8 cellular contexts compared by ENCODE assay signal in genomic region chr5:36728697-36729543, GRCh38.
DNase-seq lines count a peak whose midpoint lies in the region; ATAC-seq and TF ChIP-seq lines count a peak whose summit lies in the region.

No MANE protein-coding gene starts in this region.

- H3K36me3 Mint-ChIP-seq in osteocyte (ENCODE audit: unreplicated experiment), result no peaks in the 10 kb centered on the region

- H3K27me3 ChIP-seq in SU-DHL-6 (ENCODE audit: low read length), result no peaks in the 10 kb centered on the region

- H3K27me3 Mint-ChIP-seq in osteocyte (ENCODE audit: unreplicated experiment), result peaks cover 23% of the 10 kb centered on the region

- H3K79me2 ChIP-seq in SU-DHL-6 (ENCODE audit: insufficient read depth, low read length), result no peaks in the 10 kb centered on the region

- no peaks in the 10 kb centered on the region for H3F3A ChIP-seq in SU-DHL-6 (ENCODE audit: insufficient read depth)

- no peak for ATAC-seq in GM21619 (IDR thresholded peaks at IDR 0.05; ENCODE audit: unreplicated experiment)
- no peak for ATAC-seq in GM18511 (IDR thresholded peaks at IDR 0.05; ENCODE audit: unreplicated experiment)

- H3K36me3 ChIP-seq in SU-DHL-6 (ENCODE audit: low read length), result no peaks in the 10 kb centered on the region

- no peak overlapping the region for H3K27ac ChIP-seq in SU-DHL-6 (ENCODE audit: low read depth, low read length)

- H2AFZ ChIP-seq in SU-DHL-6 (ENCODE audit: low read depth, low read length, severe bottlenecking), result no peak overlapping the region

- no peaks in the 10 kb centered on the region for H4K20me1 ChIP-seq in SU-DHL-6 (ENCODE audit: low read depth, low read length)

- peaks cover 2% of the 10 kb centered on the region for H3K4me1 Mint-ChIP-seq in osteocyte (ENCODE audit: unreplicated experiment)

- peak; percentile 67 for TF ChIP-seq CTCF in SU-DHL-6 (IDR thresholded peaks at IDR 0.05; ENCODE audit: insufficient read depth, low read length, poor library complexity, severe bottlenecking)
- TF ChIP-seq CTCF in fibroblast of mammary gland (conservative IDR thresholded peaks at IDR 0.05; ENCODE audit: control insufficient read depth, insufficient read depth, low read depth, low read length), result peak; percentile 71
- peak; percentile 75 for TF ChIP-seq CTCF in osteocyte (IDR thresholded peaks at IDR 0.05)

- no peak overlapping the region for H3K9ac ChIP-seq in SU-DHL-6 (ENCODE audit: low read length)

- DNase-seq in ACHN, result peak; percentile 58
- DNase-seq in GM04503 (ENCODE audit: low read depth), result peak; percentile 16
- DNase-seq in NCI-H1417 treated with DMSO at 0.1 percent for 48 hours (lab: John Stamatoyannopoulos, UW), result peak; percentile 28
- peak; percentile 75 for DNase-seq in fibroblast of mammary gland (ENCODE audit: low read depth)
- DNase-seq in osteocyte (ENCODE audit: extremely low spot score, unreplicated experiment), result no peak

- H3K9me3 Mint-ChIP-seq in osteocyte (ENCODE audit: unreplicated experiment), result no peaks in the 10 kb centered on the region

- H3K9me2 ChIP-seq in SU-DHL-6 (replicated peaks; ENCODE audit: insufficient read depth, low read length), result no peaks in the 10 kb centered on the region

- H3K4me3 ChIP-seq in SU-DHL-6 (ENCODE audit: insufficient read depth, low read length, poor library complexity, severe bottlenecking), result no peak overlapping the region
- H3K4me3 ChIP-seq in fibroblast of mammary gland (ENCODE audit: control insufficient read depth, low read depth, low read length), result no peak overlapping the region

- H3K9me3 ChIP-seq in SU-DHL-6 (ENCODE audit: insufficient read depth, low read length), result no peaks in the 10 kb centered on the region

- in situ Hi-C loops in ACHN (cut with HindIII; ENCODE audit: low pct_ligation_motif_present, low pct_unique_long_range_greater_than_20kb, low sequenced_read_pairs), result no loop called here

- H3K4me3 Mint-ChIP-seq in osteocyte (ENCODE audit: unreplicated experiment), result no peak overlapping the region

- H3K4me2 ChIP-seq in SU-DHL-6 (ENCODE audit: low read depth, low read length, poor library complexity, severe bottlenecking), result peak overlapping the region; percentile 16

- no peak overlapping the region for H3K27ac Mint-ChIP-seq in osteocyte (ENCODE audit: unreplicated experiment)
